ENCODE assay signal across 13 cellular contexts in genomic region chr9:27771803-27772545, GRCh38.
DNase-seq lines count a peak whose midpoint lies in the region; ATAC-seq and TF ChIP-seq lines count a peak whose summit lies in the region.
"Had no signal": no experiment of that assay in that cellular context is flagged by ENCODE, and none has a peak within 500 bp of the region (broad histone marks: within the 10 kb centered on the region; RNA-seq: fewer than 3 reads in every experiment).

No MANE protein-coding gene starts in this region.

- H3K36me3 Mint-ChIP-seq in MCF 10A (ENCODE audit: insufficient read depth, unreplicated experiment), result no peaks in the 10 kb centered on the region
- H3K36me3 Mint-ChIP-seq in stimulated activated memory B cell treated with anti-CD40 and anti-IgM and Interleukin-4, amounts not matched to agents 10 μg/mL and 1 μg/mL and 100 μg/mL, for 72 hours, result no peaks in the 10 kb centered on the region

- no TSS peak for BruUV-seq in MCF 10A (replicated peaks; lab: Mats Ljungman, UMichigan)

- TF ChIP-seq CTCF in MCF 10A (IDR thresholded peaks at IDR 0.05; ENCODE audit: unreplicated experiment) (no peak), breast epithelium (IDR thresholded peaks at IDR 0.05) (no peak), ovary (IDR thresholded peaks at IDR 0.05) (no peak)

- H3K27ac ChIP-seq in breast epithelium (no peak overlapping the region), SK-N-MC (0 out of 2 replicates have a peak overlapping the region, but pooled peaks have one; percentile 39), iPS-18a (ENCODE audit: low read length) (peak overlapping the region; percentile 93), ovary (no peak overlapping the region)

- TF ChIP-seq POLR2A in breast epithelium (IDR thresholded peaks at IDR 0.05), result no peak
- TF ChIP-seq POLR2A in ovary (IDR thresholded peaks at IDR 0.05), result no peak

- 29 to 51% (median 37%) methylated on average over 4 of the region's 4 CpGs for WGBS in ovary, 3 donors

- POLR2A ChIA-PET in MCF 10A (lab: Yijun Ruan, JAX), result no interaction called here

- H3K9me3 Mint-ChIP-seq in MCF 10A (ENCODE audit: unreplicated experiment), result no peaks in the 10 kb centered on the region
- H3K9me3 Mint-ChIP-seq in stimulated activated memory B cell treated with anti-CD40 and anti-IgM and Interleukin-4, amounts not matched to agents 10 μg/mL and 1 μg/mL and 100 μg/mL, for 72 hours, result no peaks in the 10 kb centered on the region

- H3K27me3 ChIP-seq in breast epithelium (no peaks in the 10 kb centered on the region), iPS-18a (ENCODE audit: control insufficient read depth, insufficient read depth, low read length) (no peaks in the 10 kb centered on the region), ovary (no peaks in the 10 kb centered on the region)

- no peak for TF ChIP-seq EP300 in ovary (IDR thresholded peaks at IDR 0.05)

- H3K27me3 Mint-ChIP-seq in MCF 10A (ENCODE audit: insufficient read depth, unreplicated experiment), result no peaks in the 10 kb centered on the region
- H3K27me3 Mint-ChIP-seq in stimulated activated memory B cell treated with anti-CD40 and anti-IgM and Interleukin-4, amounts not matched to agents 10 μg/mL and 1 μg/mL and 100 μg/mL, for 72 hours, result peaks cover 6% of the 10 kb centered on the region

- no peak overlapping the region for H3K27ac Mint-ChIP-seq in MCF 10A (ENCODE audit: low read depth, unreplicated experiment)
- H3K27ac Mint-ChIP-seq in stimulated activated memory B cell treated with anti-CD40 and anti-IgM and Interleukin-4, amounts not matched to agents 10 μg/mL and 1 μg/mL and 100 μg/mL, for 72 hours, result no peak overlapping the region

- DNase-seq in MCF 10A (ENCODE audit: unreplicated experiment) (peak; percentile 63), breast epithelium (ENCODE audit: low spot score in 2 of 2) (no peak), SK-N-MC (ENCODE audit: low read depth, low spot score) (no peak), ovary (no peak), activated T-cell treated with anti-CD3 and anti-CD28 coated beads for 4 hours (no peak)
- DNase-seq: ACHN; amygdala; kidney; MV-4-11; stimulated activated CD4-positive, alpha-beta T cell treated with anti-CD3 and anti-CD28 coated beads, Interleukin-1b, Interleukin-23, amount 100 ng/mL, for 48 hours had no signal

- H3K9me3 ChIP-seq in breast epithelium, result no peaks in the 10 kb centered on the region
- H3K9me3 ChIP-seq in SK-N-MC (ENCODE audit: low read depth, low read length), result no peaks in the 10 kb centered on the region
- no peaks in the 10 kb centered on the region for H3K9me3 ChIP-seq in iPS-18a (ENCODE audit: control insufficient read depth, low read depth, low read length)
- no peaks in the 10 kb centered on the region for H3K9me3 ChIP-seq in ovary

- intact Hi-C loops in MCF 10A (cut with micrococcal nuclease) (no loop called here), breast epithelium (cut with DNase I; ENCODE audit: low total_unique reads) (no loop called here), ovary (cut with DNase I) (no loop called here)

- no peaks in the 10 kb centered on the region for H3K4me1 Mint-ChIP-seq in MCF 10A (ENCODE audit: insufficient read depth, unreplicated experiment)
- no peaks in the 10 kb centered on the region for H3K4me1 Mint-ChIP-seq in stimulated activated memory B cell treated with anti-CD40 and anti-IgM and Interleukin-4, amounts not matched to agents 10 μg/mL and 1 μg/mL and 100 μg/mL, for 72 hours

- no peak overlapping the region for H3K4me3 Mint-ChIP-seq in MCF 10A (ENCODE audit: unreplicated experiment)
- H3K4me3 Mint-ChIP-seq in stimulated activated memory B cell treated with anti-CD40 and anti-IgM and Interleukin-4, amounts not matched to agents 10 μg/mL and 1 μg/mL and 100 μg/mL, for 72 hours, result no peak overlapping the region

- H3K4me3 ChIP-seq in breast epithelium (no peak overlapping the region), SK-N-MC (peak overlapping the region; percentile 24), iPS-18a (ENCODE audit: low read length) (peak overlapping the region; percentile 54), ovary (no peak overlapping the region)

- no peak overlapping the region for H3K9ac ChIP-seq in SK-N-MC (ENCODE audit: insufficient read length)
- peak overlapping the region; percentile 62 for H3K9ac ChIP-seq in iPS-18a (ENCODE audit: low read length)

- no peaks in the 10 kb centered on the region for H3K4me1 ChIP-seq in breast epithelium
- H3K4me1 ChIP-seq in iPS-18a (ENCODE audit: control insufficient read depth, low read depth, low read length), result peaks cover 22% of the 10 kb centered on the region
- H3K4me1 ChIP-seq in ovary (ENCODE audit: insufficient read depth), result no peaks in the 10 kb centered on the region

- ATAC-seq in GM19328 (IDR thresholded peaks at IDR 0.05; ENCODE audit: unreplicated experiment), result no peak
- ATAC-seq in stimulated activated memory B cell treated with anti-CD40 and anti-IgM and Interleukin-4, amounts not matched to agents 10 μg/mL and 1 μg/mL and 100 μg/mL, for 72 hours, result no peak

- CTCF ChIA-PET in MCF 10A (lab: Yijun Ruan, JAX), result interaction anchor here (0.5 kb wide), 1 partner anchor 116 kb away, joined by 3 read pairs; no protein-coding TSS in a partner anchor

- H3K36me3 ChIP-seq in breast epithelium (no peaks in the 10 kb centered on the region), SK-N-MC (ENCODE audit: insufficient read depth, low read length) (no peaks in the 10 kb centered on the region), iPS-18a (ENCODE audit: control insufficient read depth, low read depth, low read length) (no peaks in the 10 kb centered on the region), ovary (no peaks in the 10 kb centered on the region)

Comparison
In these comparisons a context has a peak if more than half of its experiments do, and no peak if none do; other contexts are left out.
1. H3K27ac ChIP-seq: peak in SK-N-MC (single experiment) and iPS-18a (single experiment); none in breast epithelium (0 of 2) and ovary (0 of 2).
2. H3K4me3 ChIP-seq: peak in SK-N-MC (single experiment) and iPS-18a (single experiment); none in breast epithelium (0 of 3) and ovary (single experiment).